2 cellular contexts compared by ENCODE assay signal in genomic region chr3:156478931-156479330, GRCh38.
TF ChIP-seq lines count a peak whose summit lies in the region.

No MANE protein-coding gene starts in this region.

TF ChIP-seq in SK-N-SH, 30 proteins besides CTCF, POLR2A, EP300 and RAD21 (continued from another document):
- TF ChIP-seq TEAD4 (IDR thresholded peaks at IDR 0.05; ENCODE audit: borderline replicate concordance, insufficient read depth) = no peak
- no peak for TF ChIP-seq EZH2phosphoT487 (IDR thresholded peaks at IDR 0.05; ENCODE audit: borderline replicate concordance, low read depth)
- no peak for TF ChIP-seq NRF1 (IDR thresholded peaks at IDR 0.05; ENCODE audit: low read depth, low read length)
- TF ChIP-seq RCOR1 (IDR thresholded peaks at IDR 0.05; ENCODE audit: low read length) = no peak
- TF ChIP-seq FOXM1 (IDR thresholded peaks at IDR 0.05; ENCODE audit: low read depth) = no peak
- TF ChIP-seq CHD2 (IDR thresholded peaks at IDR 0.05; ENCODE audit: low read length, partially characterized antibody) = no peak
- no peak for TF ChIP-seq NFIC (IDR thresholded peaks at IDR 0.05; ENCODE audit: borderline replicate concordance)
- TF ChIP-seq TCF12 (IDR thresholded peaks at IDR 0.05) = no peak

TF ChIP-seq in SK-N-SH treated with all-trans-retinoic acid at 6 μM for 48 hours, 23 proteins besides CTCF, POLR2A, EP300 and RAD21 (continued from another document):
- TF ChIP-seq POU6F1 (CRISPR knock-in tag; IDR thresholded peaks at IDR 0.05; ENCODE audit: borderline replicate concordance, low read depth) (no peak), PATZ1 (CRISPR knock-in tag; IDR thresholded peaks at IDR 0.05; ENCODE audit: borderline replicate concordance) (no peak), TSHZ2 (CRISPR knock-in tag; IDR thresholded peaks at IDR 0.05) (no peak), BACH2 (CRISPR knock-in tag; IDR thresholded peaks at IDR 0.05; ENCODE audit: borderline replicate concordance) (no peak), ARNTL (CRISPR knock-in tag; IDR thresholded peaks at IDR 0.05; ENCODE audit: borderline replicate concordance, low read depth) (no peak), CSDC2 (CRISPR knock-in tag; IDR thresholded peaks at IDR 0.05) (no peak)
